Comparison of ENCODE assay signal across 13 cellular contexts in the genomic region with DNA sequence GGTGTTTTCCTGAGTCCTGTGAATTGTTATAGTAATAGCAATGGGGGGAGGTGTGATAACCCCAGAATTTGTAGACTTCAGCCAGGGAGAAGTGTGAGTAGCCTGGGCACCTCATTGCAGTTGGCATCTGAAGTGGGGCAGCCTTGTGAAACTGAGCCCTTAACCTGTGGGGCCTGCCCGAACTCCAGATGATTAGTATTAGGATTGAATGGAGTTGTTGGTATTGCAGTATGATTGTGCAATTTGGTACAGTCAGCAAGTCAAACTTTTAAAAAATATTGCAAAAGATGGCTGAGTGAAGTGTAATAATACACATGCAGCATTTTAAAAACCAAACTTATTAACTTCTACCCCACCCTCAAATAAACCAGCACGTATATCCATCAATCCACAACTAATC. TPM values are rescaled to one million over a fixed set of nuclear protein-coding genes. Genes with fewer than 3 reads are reported as not detected.
DNase-seq lines count a peak whose midpoint lies in the region; ATAC-seq and TF ChIP-seq lines count a peak whose summit lies in the region.
"Had no signal": no experiment of that assay in that cellular context is flagged by ENCODE, and none has a peak within 500 bp of the region (broad histone marks: within the 10 kb centered on the region; RNA-seq: fewer than 3 reads in every experiment).

No MANE protein-coding gene starts in this region.

- DNase-seq in left cardiac atrium (no peak), cardiac septum (ENCODE audit: low spot score) (no peak), adrenal gland (peak in 4 of 7 donors; percentile 30 to 57 (median 52)), hepatic stellate cell (ENCODE audit: low spot score) (peak; percentile 11), Karpas-422 (no peak), iPS-NIHi11 (ENCODE audit: low spot score) (no peak)
- DNase-seq in activated CD4-positive, alpha-beta memory T cell treated with anti-CD3 and anti-CD28 coated beads, Interleukin-2, amount 10 ng/mL, durations not matched to agents 7 days and 5 days, result no peak
- DNase-seq: activated T-cell treated with anti-CD3 and anti-CD28 coated beads for 4 hours, T-helper 1 cell had no signal

- CTCF ChIA-PET in activated CD4-positive, alpha-beta memory T cell treated with anti-CD3 and anti-CD28 coated beads, Interleukin-2, amount 10 ng/mL, durations not matched to agents 7 days and 5 days (lab: Charles Lee), result no interaction called here

- H3K9me3 ChIP-seq in adrenal gland (replicated peaks in 1 of 3), result peaks cover 0 to 6% (median 5%) of the 10 kb centered on the region in 3 donors
- no peaks in the 10 kb centered on the region for H3K9me3 ChIP-seq in Karpas-422 (ENCODE audit: low read length)

- peak; percentile 55 to 75 for ATAC-seq in left cardiac atrium
- ATAC-seq in HG03354 (IDR thresholded peaks at IDR 0.05; ENCODE audit: poor library complexity, severe bottlenecking, unreplicated experiment), result no peak

- POLR2A ChIA-PET in activated CD4-positive, alpha-beta memory T cell treated with anti-CD3 and anti-CD28 coated beads, Interleukin-2, amount 10 ng/mL, durations not matched to agents 7 days and 5 days (lab: Charles Lee), result no interaction called here

- no peaks in the 10 kb centered on the region for H3K27me3 ChIP-seq in adrenal gland
- no peaks in the 10 kb centered on the region for H3K27me3 ChIP-seq in Karpas-422 (ENCODE audit: low read length)
- H3K27me3 ChIP-seq: neural progenitor cell, vagina had no signal

- H3K36me3 ChIP-seq in adrenal gland (replicated peaks in 1 of 2), result no peaks in the 10 kb centered on the region
- H3K36me3 ChIP-seq in Karpas-422 (ENCODE audit: insufficient read depth, low read length), result peaks cover 9% of the 10 kb centered on the region
- H3K36me3 ChIP-seq: neural progenitor cell had no signal

- 41 to 57% (median 52%) methylated on average over 2 of the region's 2 CpGs for WGBS in adrenal gland, 4 donors

- peaks cover 44% of the 10 kb centered on the region for H3K4me1 Mint-ChIP-seq in activated CD4-positive, alpha-beta memory T cell treated with anti-CD3 and anti-CD28 coated beads, Interleukin-2, amount 10 ng/mL, durations not matched to agents 7 days and 5 days
- H3K4me1 Mint-ChIP-seq: neural progenitor cell had no signal

- peaks cover 31% of the 10 kb centered on the region for H4K20me1 ChIP-seq in Karpas-422 (ENCODE audit: insufficient read depth, low read depth, low read length)

- peaks cover 40% of the 10 kb centered on the region for H3K36me3 Mint-ChIP-seq in activated CD4-positive, alpha-beta memory T cell treated with anti-CD3 and anti-CD28 coated beads, Interleukin-2, amount 10 ng/mL, durations not matched to agents 7 days and 5 days (ENCODE audit: low read depth)

- H3K27ac Mint-ChIP-seq in activated CD4-positive, alpha-beta memory T cell treated with anti-CD3 and anti-CD28 coated beads, Interleukin-2, amount 10 ng/mL, durations not matched to agents 7 days and 5 days, result no peak overlapping the region
- H3K27ac Mint-ChIP-seq: neural progenitor cell had no signal

- peaks cover 100% of the 10 kb centered on the region for H3K79me2 ChIP-seq in Karpas-422 (ENCODE audit: low read length)

- intact Hi-C loops in left cardiac atrium (cut with DNase I), result no loop called here
- intact Hi-C loops in cardiac septum (cut with DNase I), result no loop called here
- intact Hi-C loops in adrenal gland (cut with DNase I), result no loop called here

- H2AFZ ChIP-seq in Karpas-422 (ENCODE audit: low read length), result no peak overlapping the region
- H2AFZ ChIP-seq: neural progenitor cell had no signal

- TF ChIP-seq POLR2A in adrenal gland (IDR thresholded peaks at IDR 0.05), result no peak

- no peak for TF ChIP-seq CTCF in adrenal gland (IDR thresholded peaks at IDR 0.05)

- H3K9ac ChIP-seq in Karpas-422 (ENCODE audit: low read length), result no peak overlapping the region
- H3K9ac ChIP-seq: neural progenitor cell had no signal

- H3K4me2 ChIP-seq in Karpas-422 (ENCODE audit: low read depth, low read length, poor library complexity, severe bottlenecking), result no peak overlapping the region
- H3K4me2 ChIP-seq: neural progenitor cell had no signal

- no peaks in the 10 kb centered on the region for H3K27me3 Mint-ChIP-seq in activated CD4-positive, alpha-beta memory T cell treated with anti-CD3 and anti-CD28 coated beads, Interleukin-2, amount 10 ng/mL, durations not matched to agents 7 days and 5 days

- H3K4me1 ChIP-seq in adrenal gland (replicated peaks in 1 of 2) (peaks cover 12 to 21% of the 10 kb centered on the region in 2 donors), Karpas-422 (ENCODE audit: low read length) (peaks cover 32% of the 10 kb centered on the region)
- H3K4me1 ChIP-seq: neural progenitor cell had no signal

- H3K4me3 ChIP-seq in adrenal gland (no peak overlapping the region), Karpas-422 (ENCODE audit: low read length) (no peak overlapping the region)
- H3K4me3 ChIP-seq: coronary artery, neural progenitor cell, vagina had no signal

- H3K27ac ChIP-seq in adrenal gland (peak overlapping the region in 2 of 5 donors; percentile 6 to 42), Karpas-422 (ENCODE audit: low read length) (no peak overlapping the region)
- H3K27ac ChIP-seq: coronary artery, neural progenitor cell, vagina had no signal

- no peaks in the 10 kb centered on the region for H3K9me2 ChIP-seq in Karpas-422 (replicated peaks; ENCODE audit: insufficient read depth, low read length)

- H3K9me3 Mint-ChIP-seq in activated CD4-positive, alpha-beta memory T cell treated with anti-CD3 and anti-CD28 coated beads, Interleukin-2, amount 10 ng/mL, durations not matched to agents 7 days and 5 days, result peaks cover 12% of the 10 kb centered on the region

- no peak overlapping the region for H3K4me3 Mint-ChIP-seq in activated CD4-positive, alpha-beta memory T cell treated with anti-CD3 and anti-CD28 coated beads, Interleukin-2, amount 10 ng/mL, durations not matched to agents 7 days and 5 days
- H3K4me3 Mint-ChIP-seq: neural progenitor cell had no signal

RNA-seq across cellular contexts. Expression of gene RBM33, which starts 9.3 kb away (rescaled TPM):
- total RNA-seq in left cardiac atrium (10 to 100 TPM; 34.2 to 41.5 TPM), cardiac septum (41.4 TPM), adrenal gland (10 to 100 TPM; 10.3 to 57.1 (median 41.3) TPM)
- 10 to 100 TPM; 10.7 to 36.8 (median 20.3) TPM for polyA plus RNA-seq in adrenal gland
- 33.0 and 34.4 TPM in 2 replicates for total RNA-seq in Karpas-422 (2014; rRNA removed; shearing (Covaris generic); ENCODE audit: low replicate concordance)
- total RNA-seq in activated CD4-positive, alpha-beta memory T cell treated with anti-CD3 and anti-CD28 coated beads, Interleukin-2, amount 10 ng/mL, durations not matched to agents 7 days and 5 days, result 10 to 100 TPM; 75.8 to 76.5 TPM

Comparison
In these comparisons a context has a peak if more than half of its experiments do, and no peak if none do; other contexts are left out.
1. DNase-seq: peak in adrenal gland (4 of 7) and hepatic stellate cell (single experiment); none in left cardiac atrium (single experiment), cardiac septum (single experiment), Karpas-422 (single experiment), iPS-NIHi11 (single experiment) and activated CD4-positive, alpha-beta memory T cell treated with anti-CD3 and anti-CD28 coated beads, Interleukin-2, amount 10 ng/mL, durations not matched to agents 7 days and 5 days (single experiment).